ENCODE assay signal across 21 cellular contexts in the genomic region with DNA sequence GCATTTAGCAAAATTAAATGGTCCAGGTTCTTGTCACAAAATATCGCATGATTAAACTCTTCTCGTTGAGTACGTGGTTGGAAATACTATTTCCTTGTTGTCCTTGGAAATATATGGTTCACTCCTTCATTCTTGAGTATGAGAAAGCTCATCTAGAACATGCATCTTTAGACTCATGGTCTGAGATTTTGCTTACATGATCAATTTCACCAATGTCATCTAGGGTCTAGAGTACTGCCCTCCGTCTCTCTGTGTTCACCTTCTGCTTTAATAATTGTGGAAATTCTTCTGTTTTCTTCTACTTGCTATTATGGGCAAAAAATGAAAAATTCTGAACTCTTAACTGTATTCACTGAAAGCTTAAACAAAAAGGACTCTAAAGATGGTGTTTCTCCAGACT. TPM values are rescaled to one million over a fixed set of nuclear protein-coding genes. Genes with fewer than 3 reads are reported as not detected.
DNase-seq lines count a peak whose midpoint lies in the region; ATAC-seq, FAIRE-seq and TF ChIP-seq lines count a peak whose summit lies in the region.
"Had no signal": no experiment of that assay in that cellular context is flagged by ENCODE, and none has a peak within 500 bp of the region (broad histone marks: within the 10 kb centered on the region; RNA-seq: fewer than 3 reads in every experiment).

No MANE protein-coding gene starts in this region.

- in situ Hi-C loops in HepG2 (cut with HindIII; ENCODE audit: extremely low pct_ligation_motif_present, low pct_unique_long_range_greater_than_20kb), result no loop called here
- in situ Hi-C loops in K562 (cut with MboI), result no loop called here

- WGBS in HepG2 (ENCODE audit: low lambda C conversion rate), result 97% methylated on average over 4 of the region's 4 CpGs
- WGBS in right lobe of liver (ENCODE audit: insufficient coverage, low coverage, low lambda C conversion rate, missing lambda C conversion rate), result 95% methylated on average over 4 of the region's 4 CpGs
- WGBS in K562 (ENCODE audit: insufficient coverage, low coverage, missing lambda C conversion rate), result 84% methylated on average over 4 of the region's 4 CpGs

- TF ChIP-seq CTCF in HepG2 (CRISPR knock-in tag; IDR thresholded peaks at IDR 0.05) (no peak), right lobe of liver (IDR thresholded peaks at IDR 0.05) (no peak), K562 (IDR thresholded peaks at IDR 0.05 in 2 of 3, conservative IDR thresholded peaks at IDR 0.05 in 1 of 3; ENCODE audit: insufficient read depth in 2 of 3, low read depth in 1 of 3, low read length in 3 of 3) (no peak), BE2C (IDR thresholded peaks at IDR 0.05; ENCODE audit: low read depth, low read length) (no peak)

- H3K36me3 ChIP-seq in HepG2 (replicated peaks in 1 of 2; ENCODE audit: control insufficient read depth in 1 of 2, insufficient read depth in 2 of 2, low read length in 2 of 2) (peaks cover 7 to 34% of the 10 kb centered on the region in 2 experiments), right lobe of liver (peaks cover 0 to 28% (median 10%) of the 10 kb centered on the region in 4 donors), SK-N-MC (ENCODE audit: insufficient read depth, low read length) (peaks cover 36% of the 10 kb centered on the region), K562 (ENCODE audit: control insufficient read depth, insufficient read depth, low read length) (peaks cover 27% of the 10 kb centered on the region), BE2C (peaks cover 24% of the 10 kb centered on the region)

- H2AFZ ChIP-seq in HepG2 (ENCODE audit: low read length) (no peak overlapping the region), K562 (ENCODE audit: low read depth, low read length) (no peak overlapping the region)

- no peaks in the 10 kb centered on the region for H3K27me3 ChIP-seq in HepG2 (ENCODE audit: control insufficient read depth in 1 of 2, insufficient read depth in 2 of 2, low read length in 2 of 2)
- no peaks in the 10 kb centered on the region for H3K27me3 ChIP-seq in right lobe of liver
- no peaks in the 10 kb centered on the region for H3K27me3 ChIP-seq in K562 (ENCODE audit: control insufficient read depth in 2 of 2, insufficient read depth in 2 of 2, low read length in 2 of 2)
- no peaks in the 10 kb centered on the region for H3K27me3 ChIP-seq in BE2C

- H3K4me1 ChIP-seq in HepG2 (ENCODE audit: insufficient read depth, low read length), result no peaks in the 10 kb centered on the region
- no peaks in the 10 kb centered on the region for H3K4me1 ChIP-seq in right lobe of liver
- H3K4me1 ChIP-seq in K562 (replicated peaks in 1 of 2; ENCODE audit: control insufficient read depth in 2 of 2, insufficient read depth in 2 of 2, low read length in 2 of 2), result no peaks in the 10 kb centered on the region
- no peaks in the 10 kb centered on the region for H3K4me1 ChIP-seq in BE2C

- H3K9me1 ChIP-seq in K562 (ENCODE audit: control insufficient read depth, insufficient read depth, low read length), result no peaks in the 10 kb centered on the region

- no peak overlapping the region for H3K4me3 ChIP-seq in HepG2 (replicated peaks in 1 of 3; ENCODE audit: insufficient read depth in 1 of 3, low read depth in 2 of 3, low read length in 3 of 3)
- no peak overlapping the region for H3K4me3 ChIP-seq in right lobe of liver
- H3K4me3 ChIP-seq in SK-N-MC, result no peak overlapping the region
- H3K4me3 ChIP-seq in K562, result no peak overlapping the region
- no peak overlapping the region for H3K4me3 ChIP-seq in BE2C (ENCODE audit: low read depth, low read length)

- no peaks in the 10 kb centered on the region for H3K9me3 ChIP-seq in HepG2 (ENCODE audit: low read length)
- no peaks in the 10 kb centered on the region for H3K9me3 ChIP-seq in right lobe of liver
- no peaks in the 10 kb centered on the region for H3K9me3 ChIP-seq in SK-N-MC (ENCODE audit: low read depth, low read length)
- no peaks in the 10 kb centered on the region for H3K9me3 ChIP-seq in K562 (replicated peaks; ENCODE audit: control insufficient read depth, insufficient read depth, low read depth, low read length)
- no peaks in the 10 kb centered on the region for H3K9me3 ChIP-seq in BE2C

- no peak for TF ChIP-seq EP300 in HepG2 (IDR thresholded peaks at IDR 0.05; ENCODE audit: low read depth in 2 of 2, low read length in 2 of 2)
- TF ChIP-seq EP300 in HepG2 (CRISPR knock-in tag; IDR thresholded peaks at IDR 0.05; ENCODE audit: borderline replicate concordance), result no peak
- no peak for TF ChIP-seq EP300 in K562 (IDR thresholded peaks at IDR 0.05; ENCODE audit: low read length)

- H3K9ac ChIP-seq in HepG2 (ENCODE audit: insufficient read depth, low read depth, low read length), result no peak overlapping the region
- H3K9ac ChIP-seq in SK-N-MC (ENCODE audit: insufficient read length), result no peak overlapping the region
- no peak overlapping the region for H3K9ac ChIP-seq in K562 (ENCODE audit: insufficient read depth in 1 of 2, low read depth in 2 of 2, low read length in 2 of 2)

- CTCF ChIA-PET in HepG2 (lab: Yijun Ruan, JAX; ENCODE audit: low intra/inter-chr PET ratio, low total read pairs) (no interaction called here), K562 (lab: Yijun Ruan, JAX; ENCODE audit: low intra/inter-chr PET ratio) (no interaction called here)

- TF ChIP-seq RAD21 in HepG2 (CRISPR knock-in tag; IDR thresholded peaks at IDR 0.05) (no peak), K562 (CRISPR knock-in tag; conservative IDR thresholded peaks at IDR 0.05 in 1 of 2, IDR thresholded peaks at IDR 0.05 in 1 of 2) (no peak)

- ATAC-seq in HepG2, result no peak
- no peak for ATAC-seq in right lobe of liver
- no peak for ATAC-seq in K562

- intact Hi-C loops in HepG2 (cut with micrococcal nuclease; ENCODE audit: unreplicated experiment), result no loop called here
- intact Hi-C loops in right lobe of liver (cut with DNase I), result no loop called here
- intact Hi-C loops in K562 (cut with micrococcal nuclease), result no loop called here

- BruUV-seq in HepG2 (replicated peaks; lab: Mats Ljungman, UMichigan) (no TSS peak), K562 (replicated peaks; lab: Mats Ljungman, UMichigan) (no TSS peak)

- FAIRE-seq in HepG2 (lab: Jason Lieb, UNC), result no peak
- FAIRE-seq in K562 (lab: Jason Lieb, UNC), result no peak
- FAIRE-seq: GM12891, GM19239 had no signal

- no peak overlapping the region for H3K4me2 ChIP-seq in HepG2 (ENCODE audit: low read depth, low read length)
- H3K4me2 ChIP-seq in K562 (ENCODE audit: insufficient read depth, low read length), result no peak overlapping the region

- POLR2A ChIA-PET in HepG2 (lab: Yijun Ruan, JAX) (interaction anchor here (2.7 kb wide), 1 partner anchor 26 kb away, joined by 16 read pairs; a partner anchor contains a TSS), K562 (lab: Yijun Ruan, JAX) (interaction anchor here (0.7 kb wide), 1 partner anchor 36 kb away, joined by 3 read pairs; no protein-coding TSS in a partner anchor)

- TF ChIP-seq POLR2A in HepG2 (IDR thresholded peaks at IDR 0.05; ENCODE audit: insufficient read depth in 1 of 2, low read depth in 2 of 2, low read length in 2 of 2), result no peak
- TF ChIP-seq POLR2A in right lobe of liver (IDR thresholded peaks at IDR 0.05), result no peak
- no peak for TF ChIP-seq POLR2A in K562 (conservative IDR thresholded peaks at IDR 0.05)

- H4K20me1 ChIP-seq in HepG2 (ENCODE audit: insufficient read depth, low read length) (no peaks in the 10 kb centered on the region), K562 (replicated peaks; ENCODE audit: control insufficient read depth, insufficient read depth, low read length) (no peaks in the 10 kb centered on the region)

- H3K27ac ChIP-seq in HepG2 (ENCODE audit: extremely low read length, insufficient read depth, low read length) (no peak overlapping the region), right lobe of liver (no peak overlapping the region), SK-N-MC (peak overlapping the region; percentile 44; the same call in 1 of the 2 replicates), K562 (ENCODE audit: extremely low read depth, low read depth, low read length) (no peak overlapping the region)
- H3K27ac ChIP-seq: 22Rv1 had no signal

- DNase-seq in HepG2 (ENCODE audit: low spot score), result no peak
- no peak for DNase-seq in right lobe of liver
- no peak for DNase-seq in SK-N-MC (ENCODE audit: low read depth, low spot score)
- DNase-seq in K562 (ENCODE audit: extremely low read depth in 1 of 4, low spot score in 3 of 4), result no peak
- no peak for DNase-seq in stimulated activated CD4-positive, alpha-beta T cell treated with anti-CD3 and anti-CD28 coated beads, Interleukin-15, amount 100 ng/mL, for 24 hours
- DNase-seq in BE2C, result no peak
- DNase-seq: ACHN; C1 segment of cervical spinal cord; CD4-positive, alpha-beta memory T cell; CD4-positive, CD25-positive, alpha-beta regulatory T cell; CD8-positive, alpha-beta memory T cell; COR-L47; DMS 273 treated with DMSO at 0.1 percent for 48 hours; DMS153; DMS53; DMS79; DND-41; GDM1 had no signal

- no peaks in the 10 kb centered on the region for H3K79me2 ChIP-seq in HepG2 (ENCODE audit: insufficient read depth, low read length)
- H3K79me2 ChIP-seq in K562 (ENCODE audit: control insufficient read depth, insufficient read depth, low read length), result no peaks in the 10 kb centered on the region

RNA-seq across cellular contexts. Expression of a gene that starts 25.9 kb away (rescaled TPM):
- total RNA-seq in HepG2 (2016; rRNA removed; fragmentation: Illumina TruSeq; extraction: Trizol) (48.6 and 57.3 TPM in 2 replicates), right lobe of liver (10 to 100 TPM in 4 of 6 experiments, 1 to 10 TPM in 2; 8.2 to 13.4 (median 10.3) TPM), K562 (2014; rRNA removed) (5.5 and 8.4 TPM in 2 replicates), K562 (2014; rRNA removed; fragmentation: Illumina TruSeq; extraction: Trizol) (13.8 and 16.1 TPM in 2 replicates), K562 (2015; rRNA removed; fragmentation: Illumina TruSeq; extraction: Trizol) (10.8 and 14.4 TPM in 2 replicates), K562 (2021) (12.8 and 14.4 TPM in 2 replicates)
- 19.5 and 21.3 TPM in 2 replicates for total RNA-seq in HepG2 (2016; cell fraction: cytosol; rRNA removed; fragmentation: Illumina TruSeq; extraction: Trizol; ENCODE audit: low read depth)
- total RNA-seq in HepG2 (2016; cell fraction: insoluble cytoplasmic fraction; rRNA removed; fragmentation: Illumina TruSeq; extraction: Trizol), result 49.5 and 61.7 TPM in 2 replicates
- total RNA-seq in HepG2 (2016; cell fraction: membrane; rRNA removed; fragmentation: Illumina TruSeq; extraction: Trizol), result 30.4 and 34.4 TPM in 2 replicates
- total RNA-seq in HepG2 (2016; cell fraction: nucleus; rRNA removed; fragmentation: Illumina TruSeq; extraction: Trizol), result 106 and 109 TPM in 2 replicates
- polyA plus RNA-seq in HepG2 (2011; rRNA removed) (39.3 and 48.1 TPM in 2 replicates), K562 (2011; rRNA removed) (19.3 and 19.4 TPM in 2 replicates), K562 (2014; fragmentation: Illumina TruSeq; extraction: Trizol) (21.0 and 25.3 TPM in 2 replicates), K562 (2014; fragmentation: Nextera tagmentation; extraction: Ambion mirVana) (10 to 100 TPM; 29.3 to 31.1 TPM), K562 (2014; rRNA removed) (19.4 and 20.2 TPM in 2 replicates)
- 18.8 and 25.7 TPM in 2 replicates for polyA plus RNA-seq in HepG2 (2011; cell fraction: cytosol; rRNA removed)
- polyA plus RNA-seq in HepG2 (2011; cell fraction: nucleus; rRNA removed), result 40.5 and 42.5 TPM in 2 replicates
- 36.2 and 44.2 TPM in 2 replicates for polyA plus RNA-seq in HepG2 (2012)
- polyA plus RNA-seq in HepG2 (2016; cell fraction: cytosol; fragmentation: Illumina TruSeq; extraction: Trizol; ENCODE audit: low read depth), result 9.9 and 10.0 TPM in 2 replicates
- polyA plus RNA-seq in HepG2 (2016; cell fraction: insoluble cytoplasmic fraction; fragmentation: Illumina TruSeq; extraction: Trizol; ENCODE audit: low read depth), result 91.0 and 102 TPM in 2 replicates
- 17.2 and 18.0 TPM in 2 replicates for polyA plus RNA-seq in HepG2 (2016; cell fraction: membrane; fragmentation: Illumina TruSeq; extraction: Trizol; ENCODE audit: low read depth)
- 100 and 101 TPM in 2 replicates for polyA plus RNA-seq in HepG2 (2016; cell fraction: nucleus; fragmentation: Illumina TruSeq; extraction: Trizol; ENCODE audit: insufficient read depth, low read depth)
- 13.3 and 28.8 TPM in 2 replicates for polyA minus RNA-seq in HepG2 (2011; rRNA and poly(A)+ RNA removed; ENCODE audit: low replicate concordance)
- 28.0 and 30.0 TPM in 2 replicates for polyA minus RNA-seq in HepG2 (2011; cell fraction: cytosol; rRNA and poly(A)+ RNA removed)
- 191 and 205 TPM in 2 replicates for polyA minus RNA-seq in HepG2 (2011; cell fraction: nucleus; rRNA and poly(A)+ RNA removed)
- 10.0 and 50.9 TPM in 2 replicates for total RNA-seq in K562 (2011; cell fraction: chromatin; rRNA removed; ENCODE audit: low replicate concordance)
- total RNA-seq in K562 (2011; cell fraction: nucleolus; rRNA removed), result 3.8 and 10.1 TPM in 2 replicates
- total RNA-seq in K562 (2011; cell fraction: nucleoplasm; rRNA removed), result 20.8 and 50.6 TPM in 2 replicates
- 5.7 and 8.4 TPM in 2 replicates for polyA plus RNA-seq in K562 (2011; cell fraction: cytosol; rRNA removed)
- 14.2 and 23.8 TPM in 2 replicates for polyA plus RNA-seq in K562 (2011; cell fraction: nucleus; rRNA removed)
- 13.3 and 16.0 TPM in 2 replicates for polyA plus RNA-seq in K562 (2012)
- 18.3 and 26.3 TPM in 2 replicates for polyA minus RNA-seq in K562 (2011; rRNA and poly(A)+ RNA removed)
- 5.2 and 6.4 TPM in 2 replicates for polyA minus RNA-seq in K562 (2011; cell fraction: cytosol; rRNA and poly(A)+ RNA removed)
- polyA minus RNA-seq in K562 (2011; cell fraction: nucleus; rRNA and poly(A)+ RNA removed), result 18.3 and 39.5 TPM in 2 replicates
- 18.7 TPM for polyA plus RNA-seq in BE2C (2012; ENCODE audit: insufficient read depth, insufficient read length, low read depth)
